7 cellular contexts compared by ENCODE assay signal in the genomic region with DNA sequence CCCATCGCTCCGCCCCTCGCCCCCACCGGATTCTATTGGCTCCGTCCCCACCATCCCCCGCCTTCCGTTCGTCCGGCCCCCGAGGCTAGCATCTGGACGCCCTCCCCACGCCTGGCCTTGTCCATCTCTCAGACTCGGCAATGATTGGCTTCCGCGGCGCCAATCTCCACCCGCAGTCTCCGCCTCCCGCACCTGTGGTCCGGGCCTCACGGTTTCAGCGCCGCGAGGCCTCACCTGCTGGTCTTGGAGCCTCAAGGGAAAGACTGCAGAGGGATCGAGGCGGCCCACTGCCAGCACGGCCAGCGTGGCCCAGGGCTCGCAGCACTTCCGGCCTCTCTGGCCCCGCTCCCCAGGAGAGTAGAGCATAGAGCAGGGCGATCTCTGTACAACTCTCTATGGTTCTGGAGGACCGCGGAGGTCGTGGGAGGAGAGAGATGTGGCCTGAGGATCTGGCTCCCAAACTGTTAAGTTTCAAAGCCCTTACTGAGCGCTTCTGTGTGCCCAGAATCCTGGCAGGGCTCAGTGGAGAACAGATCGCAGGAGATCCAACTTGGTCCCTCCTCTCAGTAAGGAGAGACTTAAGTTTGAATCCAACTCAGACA.
DNase-seq lines count a peak whose midpoint lies in the region; ATAC-seq and TF ChIP-seq lines count a peak whose summit lies in the region.

A gene (minus strand): TSS at position 329 of the 602 bp plus-strand sequence. CDS start 543 bp downstream, outside the sequence.

- no peaks in the 10 kb centered on the region for H4K20me1 ChIP-seq in SU-DHL-6 (ENCODE audit: low read depth, low read length)

- peak; percentile 87 for TF ChIP-seq POLR2A in GM15510 (IDR thresholded peaks at IDR 0.05; ENCODE audit: borderline replicate concordance, extremely low read depth, insufficient read length)

- peaks cover 18% of the 10 kb centered on the region for H3F3A ChIP-seq in SU-DHL-6 (ENCODE audit: insufficient read depth)

- H3K27ac ChIP-seq in SU-DHL-6 (ENCODE audit: low read depth, low read length), result peak within 1 kb of the TSS; percentile 61

- peak within 1 kb of the TSS; percentile 61 for H2AFZ ChIP-seq in SU-DHL-6 (ENCODE audit: low read depth, low read length, severe bottlenecking)

- TF ChIP-seq CTCF in SU-DHL-6 (IDR thresholded peaks at IDR 0.05; ENCODE audit: insufficient read depth, low read length, poor library complexity, severe bottlenecking), result no peak
- no peak for TF ChIP-seq CTCF in astrocyte of the cerebellum (IDR thresholded peaks at IDR 0.05; ENCODE audit: low read depth, low read length, missing control alignments)
- TF ChIP-seq CTCF in retinal pigment epithelial cell (conservative IDR thresholded peaks at IDR 0.05; ENCODE audit: low read depth, low read length), result no peak

- no peaks in the 10 kb centered on the region for H3K36me3 ChIP-seq in SU-DHL-6 (ENCODE audit: low read length)

- DNase-seq in NCI-H1417 (lab: John Stamatoyannopoulos, UW) (peak; percentile 97 to 99 (median 98)), astrocyte of the cerebellum (ENCODE audit: low read depth) (peak; percentile 82), hippocampal formation (lab: John Stamatoyannopoulos, UW) (peak; percentile 85 to 94), retinal pigment epithelial cell (ENCODE audit: low read depth) (peak; percentile 86)

- no peaks in the 10 kb centered on the region for H3K9me3 ChIP-seq in SU-DHL-6 (ENCODE audit: insufficient read depth, low read length)

- no peaks in the 10 kb centered on the region for H3K9me2 ChIP-seq in SU-DHL-6 (replicated peaks; ENCODE audit: insufficient read depth, low read length)

- H3K4me3 ChIP-seq in SU-DHL-6 (ENCODE audit: insufficient read depth, low read length, poor library complexity, severe bottlenecking), result peak within 1 kb of the TSS; percentile 64
- H3K4me3 ChIP-seq in astrocyte of the cerebellum (ENCODE audit: low read depth, low read length), result peak within 1 kb of the TSS; percentile 60
- peak within 1 kb of the TSS; percentile 77 for H3K4me3 ChIP-seq in retinal pigment epithelial cell (ENCODE audit: low read length)

- H3K9ac ChIP-seq in SU-DHL-6 (ENCODE audit: low read length), result peak within 1 kb of the TSS; percentile 71

- no peaks in the 10 kb centered on the region for H3K79me2 ChIP-seq in SU-DHL-6 (ENCODE audit: insufficient read depth, low read length)

- peak; percentile 64 for ATAC-seq in HG02763 (IDR thresholded peaks at IDR 0.05; ENCODE audit: unreplicated experiment)

- in situ Hi-C loops in astrocyte of the cerebellum (cut with HindIII; ENCODE audit: low sequenced_read_pairs), result no loop called here

- H3K4me2 ChIP-seq in SU-DHL-6 (ENCODE audit: low read depth, low read length, poor library complexity, severe bottlenecking), result peak within 1 kb of the TSS; percentile 91

- H3K27me3 ChIP-seq in SU-DHL-6 (ENCODE audit: low read length), result no peaks in the 10 kb centered on the region

Comparison
In these comparisons a context has a peak if more than half of its experiments do, and no peak if none do; other contexts are left out.
1. Peak in every context shown above with its lines: DNase-seq, ATAC-seq, H3K4me3 ChIP-seq and H3K27ac ChIP-seq.